16 cellular contexts compared by ENCODE assay signal in the genomic region with DNA sequence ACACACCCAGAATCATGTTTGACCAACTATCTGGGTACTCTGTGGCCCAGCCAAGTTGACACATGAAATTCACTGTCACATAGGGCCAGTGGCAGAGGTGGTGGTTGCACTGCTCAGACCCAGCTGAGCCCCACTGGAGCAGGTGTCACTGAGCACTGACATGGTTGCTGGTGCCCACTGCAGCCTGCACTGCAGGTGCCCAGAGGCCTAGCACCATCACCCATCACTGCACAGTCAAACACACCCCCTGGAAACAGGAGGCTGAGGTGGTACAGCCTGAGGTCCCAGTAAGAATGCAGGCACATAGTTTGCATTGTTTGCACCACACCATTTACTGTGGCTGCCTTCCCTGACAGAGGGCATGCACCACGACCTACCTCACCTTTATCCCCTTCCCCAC.
DNase-seq lines count a peak whose midpoint lies in the region; ATAC-seq and TF ChIP-seq lines count a peak whose summit lies in the region.
"Had no signal": no experiment of that assay in that cellular context is flagged by ENCODE, and none has a peak within 500 bp of the region (broad histone marks: within the 10 kb centered on the region; RNA-seq: fewer than 3 reads in every experiment).

No MANE protein-coding gene starts in this region.

- H3K27me3 ChIP-seq in endodermal cell (ENCODE audit: control insufficient read depth, insufficient read depth, low read length, poor library complexity, severe bottlenecking) = peaks cover 6% of the 10 kb centered on the region
- H3K27me3 ChIP-seq in neural progenitor cell = no peaks in the 10 kb centered on the region

- no peak overlapping the region for H3K4me3 ChIP-seq in endodermal cell (ENCODE audit: low read length)
- no peak overlapping the region for H3K4me3 ChIP-seq in neural progenitor cell
- H3K4me3 ChIP-seq: GM12878 had no signal

- H2AFZ ChIP-seq in neural progenitor cell (replicated peaks) = no peak overlapping the region

- no peak overlapping the region for H3K4me2 ChIP-seq in neural progenitor cell

- peaks cover 17% of the 10 kb centered on the region for H3K4me1 Mint-ChIP-seq in activated CD8-positive, alpha-beta memory T cell treated with anti-CD3 and anti-CD28 coated beads, Interleukin-2, amount 10 ng/mL, durations not matched to agents 7 days and 5 days
- H3K4me1 Mint-ChIP-seq in HFFc6 (ENCODE audit: low read depth) = peaks cover 73% of the 10 kb centered on the region
- H3K4me1 Mint-ChIP-seq in endodermal cell = peaks cover 11% of the 10 kb centered on the region
- H3K4me1 Mint-ChIP-seq in neural progenitor cell = no peaks in the 10 kb centered on the region

- H3K36me3 ChIP-seq in endodermal cell (ENCODE audit: control insufficient read depth, insufficient read depth, low read length) (no peaks in the 10 kb centered on the region), neural progenitor cell (no peaks in the 10 kb centered on the region)

- H3K27ac Mint-ChIP-seq in activated CD8-positive, alpha-beta memory T cell treated with anti-CD3 and anti-CD28 coated beads, Interleukin-2, amount 10 ng/mL, durations not matched to agents 7 days and 5 days = peak overlapping the region; percentile 45
- H3K27ac Mint-ChIP-seq in HFFc6 = no peak overlapping the region
- no peak overlapping the region for H3K27ac Mint-ChIP-seq in endodermal cell
- no peak overlapping the region for H3K27ac Mint-ChIP-seq in neural progenitor cell
- H3K27ac Mint-ChIP-seq: CD4-positive, alpha-beta T cell had no signal

- H3K27me3 Mint-ChIP-seq in activated CD8-positive, alpha-beta memory T cell treated with anti-CD3 and anti-CD28 coated beads, Interleukin-2, amount 10 ng/mL, durations not matched to agents 7 days and 5 days = peaks cover 11% of the 10 kb centered on the region
- H3K27me3 Mint-ChIP-seq in HFFc6 (ENCODE audit: insufficient read depth) (peaks cover 12% of the 10 kb centered on the region), endodermal cell (ENCODE audit: insufficient read depth) (peaks cover 16% of the 10 kb centered on the region), neural progenitor cell (ENCODE audit: insufficient read depth, low read depth) (peaks cover 6% of the 10 kb centered on the region)

- H4K20me1 ChIP-seq in neural progenitor cell (ENCODE audit: low read depth) = no peaks in the 10 kb centered on the region

- CTCF ChIA-PET in activated CD8-positive, alpha-beta memory T cell treated with anti-CD3 and anti-CD28 coated beads, Interleukin-2, amount 10 ng/mL, durations not matched to agents 7 days and 5 days (lab: Charles Lee) = no interaction called here

- H3K27ac ChIP-seq in endodermal cell (ENCODE audit: low read depth, low read length) (no peak overlapping the region), neural progenitor cell (no peak overlapping the region)
- H3K27ac ChIP-seq: 22Rv1 had no signal

- H3K9me3 Mint-ChIP-seq in activated CD8-positive, alpha-beta memory T cell treated with anti-CD3 and anti-CD28 coated beads, Interleukin-2, amount 10 ng/mL, durations not matched to agents 7 days and 5 days (ENCODE audit: low read depth) = no peaks in the 10 kb centered on the region
- H3K9me3 Mint-ChIP-seq in HFFc6 = no peaks in the 10 kb centered on the region
- no peaks in the 10 kb centered on the region for H3K9me3 Mint-ChIP-seq in endodermal cell
- no peaks in the 10 kb centered on the region for H3K9me3 Mint-ChIP-seq in neural progenitor cell
- H3K9me3 Mint-ChIP-seq: CD4-positive, alpha-beta T cell had no signal

- H3K4me1 ChIP-seq in endodermal cell (ENCODE audit: control insufficient read depth, insufficient read depth, low read length) (no peaks in the 10 kb centered on the region), neural progenitor cell (no peaks in the 10 kb centered on the region)

- no peak for TF ChIP-seq CTCF in HFFc6 (IDR thresholded peaks at IDR 0.05)
- no peak for TF ChIP-seq CTCF in endodermal cell (conservative IDR thresholded peaks at IDR 0.05)
- no peak for TF ChIP-seq CTCF in neural progenitor cell (IDR thresholded peaks at IDR 0.05)

- no peaks in the 10 kb centered on the region for H3K79me2 ChIP-seq in neural progenitor cell (ENCODE audit: low read depth)

- no peak overlapping the region for H3K4me3 Mint-ChIP-seq in activated CD8-positive, alpha-beta memory T cell treated with anti-CD3 and anti-CD28 coated beads, Interleukin-2, amount 10 ng/mL, durations not matched to agents 7 days and 5 days
- H3K4me3 Mint-ChIP-seq in HFFc6 (peak overlapping the region; percentile 51; the same call in 1 of the 2 replicates), endodermal cell (no peak overlapping the region), neural progenitor cell (no peak overlapping the region)
- H3K4me3 Mint-ChIP-seq: CD4-positive, alpha-beta T cell had no signal

- no peak for ATAC-seq in activated CD8-positive, alpha-beta memory T cell treated with anti-CD3 and anti-CD28 coated beads, Interleukin-2, amount 10 ng/mL, durations not matched to agents 7 days and 5 days
- no peak for ATAC-seq in HG03442 (IDR thresholded peaks at IDR 0.05; ENCODE audit: unreplicated experiment)
- no peak for ATAC-seq in HG03025 (IDR thresholded peaks at IDR 0.05; ENCODE audit: low FRiP score, unreplicated experiment)
- ATAC-seq: GM12878, HCT116, HepG2 had no signal

- DNase-seq in activated CD8-positive, alpha-beta memory T cell treated with anti-CD3 and anti-CD28 coated beads, Interleukin-2, amount 10 ng/mL, durations not matched to agents 7 days and 5 days = no peak
- DNase-seq in activated CD8-positive, alpha-beta memory T cell treated with anti-CD3 and anti-CD28 coated beads for 24 hours = no peak
- no peak for DNase-seq in HFFc6
- peak; percentile 29 for DNase-seq in endodermal cell
- DNase-seq in neural progenitor cell (ENCODE audit: low spot score) = no peak
- DNase-seq: AML-193; C1 segment of cervical spinal cord; Calu3; CD4-positive, alpha-beta T cell; DMS 273 treated with DMSO at 0.1 percent for 48 hours had no signal

- H3F3A ChIP-seq in neural progenitor cell (ENCODE audit: low read depth) = no peaks in the 10 kb centered on the region

- WGBS in endodermal cell (ENCODE audit: insufficient coverage in 1 of 2, insufficient read length in 1 of 2), 2 experiments = 77 to 83% methylated on average over 1 of the region's 1 CpG

- H3K9me3 ChIP-seq in endodermal cell (ENCODE audit: control insufficient read depth, low read length) = no peaks in the 10 kb centered on the region
- no peaks in the 10 kb centered on the region for H3K9me3 ChIP-seq in neural progenitor cell (ENCODE audit: low read depth)

- H3K9ac ChIP-seq in endodermal cell (ENCODE audit: extremely low read depth, low read length, poor library complexity, severe bottlenecking) (no peak overlapping the region), neural progenitor cell (no peak overlapping the region)

- H3K36me3 Mint-ChIP-seq in activated CD8-positive, alpha-beta memory T cell treated with anti-CD3 and anti-CD28 coated beads, Interleukin-2, amount 10 ng/mL, durations not matched to agents 7 days and 5 days = no peaks in the 10 kb centered on the region
- H3K36me3 Mint-ChIP-seq in HFFc6 (ENCODE audit: low read depth) (no peaks in the 10 kb centered on the region), endodermal cell (ENCODE audit: low read depth) (no peaks in the 10 kb centered on the region), neural progenitor cell (no peaks in the 10 kb centered on the region)
